Comparison of ENCODE assay signal across 2 cellular contexts in the genomic region with DNA sequence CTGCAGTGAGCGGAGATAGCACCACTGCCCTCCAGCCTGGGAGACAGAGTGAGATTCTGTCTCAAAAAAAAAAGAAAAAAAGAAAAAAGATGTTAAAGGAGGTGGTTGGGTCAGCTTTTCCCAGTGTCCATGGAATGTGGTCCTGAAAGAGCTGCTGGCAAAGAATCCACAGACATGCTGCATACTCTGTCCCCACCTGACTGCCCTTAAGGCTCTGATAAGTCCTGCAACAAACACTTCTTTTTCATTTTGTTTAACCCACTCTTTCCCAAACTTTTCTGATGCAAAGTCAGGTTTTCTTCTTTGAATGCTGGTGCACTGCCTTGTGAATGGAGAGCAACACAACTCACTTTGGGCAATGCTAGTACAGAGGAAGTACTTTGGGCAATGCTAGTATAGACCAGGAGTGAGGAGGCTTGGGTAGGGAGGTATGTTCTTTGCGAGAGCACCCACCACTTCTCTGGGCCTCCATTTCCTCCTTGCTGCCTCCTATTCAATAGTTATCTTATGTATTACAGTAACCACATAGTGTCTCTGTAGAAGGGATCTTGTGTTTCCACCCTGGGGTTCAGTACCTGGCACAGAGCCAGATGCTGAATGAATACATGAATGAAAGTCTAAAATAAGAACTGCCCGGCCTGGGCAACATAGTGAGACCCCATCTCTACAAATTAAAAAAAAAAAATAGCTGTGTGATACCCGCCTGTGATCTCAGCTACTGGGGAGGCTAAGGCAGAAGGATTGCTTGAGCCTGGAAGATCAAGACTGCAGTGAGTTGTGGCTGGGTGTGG.
A peak's percentile ranks its signal among the peaks of the same experiment; 100 is the strongest.
TF ChIP-seq lines count a peak whose summit lies in the region.

No MANE protein-coding gene starts in this region.

TF ChIP-seq in A549, 52 proteins besides CTCF, POLR2A, EP300 and RAD21:
- TF ChIP-seq ZFP36 (IDR thresholded peaks at IDR 0.05; ENCODE audit: borderline replicate concordance, partially characterized antibody): no peak
- TF ChIP-seq NR3C1 (IDR thresholded peaks at IDR 0.05): no peak
- 0 out of 2 replicates have a peak, but pooled peaks have one; percentile 33 for TF ChIP-seq EHF (CRISPR knock-in tag; IDR thresholded peaks at IDR 0.05)
- TF ChIP-seq HEYL (CRISPR knock-in tag; IDR thresholded peaks at IDR 0.05): no peak
- TF ChIP-seq EHMT2 (IDR thresholded peaks at IDR 0.05; ENCODE audit: low read depth): no peak
- TF ChIP-seq POLR2AphosphoS2 (conservative IDR thresholded peaks at IDR 0.05; ENCODE audit: low read length): no peak

TF ChIP-seq in K562, 482 proteins besides CTCF, POLR2A, EP300 and RAD21:
- TF ChIP-seq ZNF668 (CRISPR knock-in tag; IDR thresholded peaks at IDR 0.05) (no peak), NFIX (CRISPR knock-in tag; IDR thresholded peaks at IDR 0.05; ENCODE audit: low read depth) (peak; percentile 50), ZNF239 (CRISPR knock-in tag; IDR thresholded peaks at IDR 0.05) (peak; percentile 98), NFIC (IDR thresholded peaks at IDR 0.05) (peak; percentile 93), RBM25 (IDR thresholded peaks at IDR 0.05; ENCODE audit: low read depth, low read length, severe bottlenecking) (peak; percentile 91), DPF2 (IDR thresholded peaks at IDR 0.05) (no peak)
